2 cellular contexts compared by ENCODE assay signal in genomic region chr1:67700220-67700619, GRCh38.
TF ChIP-seq lines count a peak whose summit lies in the region.

No MANE protein-coding gene starts in this region.

TF ChIP-seq in IMR-90, 13 proteins besides CTCF, POLR2A, EP300 and RAD21:
- TF ChIP-seq RCOR1 (IDR thresholded peaks at IDR 0.05; ENCODE audit: insufficient replicate concordance, low read length) (no peak), MXI1 (IDR thresholded peaks at IDR 0.05; ENCODE audit: borderline replicate concordance, low read depth, low read length) (no peak), NFE2L2 (IDR thresholded peaks at IDR 0.05; ENCODE audit: low read depth, low read length) (no peak), SMC3 (IDR thresholded peaks at IDR 0.05; ENCODE audit: low read depth, low read length) (no peak), RFX5 (IDR thresholded peaks at IDR 0.05; ENCODE audit: low read depth, low read length) (no peak), FOS (IDR thresholded peaks at IDR 0.05; ENCODE audit: low read depth, low read length) (no peak), ELK1 (IDR thresholded peaks at IDR 0.05; ENCODE audit: borderline replicate concordance, low read depth, low read length) (no peak), CEBPB (IDR thresholded peaks at IDR 0.05; ENCODE audit: low read depth, low read length) (no peak), BHLHE40 (IDR thresholded peaks at IDR 0.05; ENCODE audit: low read depth, low read length) (no peak), USF2 (IDR thresholded peaks at IDR 0.05; ENCODE audit: low read depth, low read length) (no peak), MAZ (IDR thresholded peaks at IDR 0.05; ENCODE audit: borderline replicate concordance, low read depth, low read length) (no peak), CHD1 (IDR thresholded peaks at IDR 0.05; ENCODE audit: low read depth, low read length) (no peak), MAFK (IDR thresholded peaks at IDR 0.05; ENCODE audit: low read depth, low read length) (no peak)

TF ChIP-seq in HEK293T, 16 proteins besides CTCF, POLR2A, EP300 and RAD21:
- no peak for TF ChIP-seq ELF4 (IDR thresholded peaks at IDR 0.05)
- no peak for TF ChIP-seq L3MBTL2 (conservative IDR thresholded peaks at IDR 0.05)
- no peak for TF ChIP-seq FOXM1 (IDR thresholded peaks at IDR 0.05; ENCODE audit: borderline replicate concordance)
- TF ChIP-seq CTBP1 (IDR thresholded peaks at IDR 0.05; ENCODE audit: borderline replicate concordance), result no peak
- no peak for TF ChIP-seq TARDBP (IDR thresholded peaks at IDR 0.05)
- no peak for TF ChIP-seq BHLHE40 (IDR thresholded peaks at IDR 0.05; ENCODE audit: borderline replicate concordance)
- TF ChIP-seq PKNOX1 (IDR thresholded peaks at IDR 0.05), result no peak; the same call in 1 of the 2 replicates
- TF ChIP-seq FOXA1 (IDR thresholded peaks at IDR 0.05), result no peak
- no peak for TF ChIP-seq HDGF (IDR thresholded peaks at IDR 0.05; ENCODE audit: borderline replicate concordance)
- TF ChIP-seq ARNT (IDR thresholded peaks at IDR 0.05), result no peak
- TF ChIP-seq FOXK2 (IDR thresholded peaks at IDR 0.05), result no peak
- no peak for TF ChIP-seq NFRKB (IDR thresholded peaks at IDR 0.05)
- no peak for TF ChIP-seq SUZ12 (IDR thresholded peaks at IDR 0.05)
- no peak for TF ChIP-seq ZNF384 (IDR thresholded peaks at IDR 0.05)
- no peak for TF ChIP-seq LEF1 (IDR thresholded peaks at IDR 0.05; ENCODE audit: borderline replicate concordance)
- TF ChIP-seq SP1 (IDR thresholded peaks at IDR 0.05), result no peak
